In the genomic region with DNA sequence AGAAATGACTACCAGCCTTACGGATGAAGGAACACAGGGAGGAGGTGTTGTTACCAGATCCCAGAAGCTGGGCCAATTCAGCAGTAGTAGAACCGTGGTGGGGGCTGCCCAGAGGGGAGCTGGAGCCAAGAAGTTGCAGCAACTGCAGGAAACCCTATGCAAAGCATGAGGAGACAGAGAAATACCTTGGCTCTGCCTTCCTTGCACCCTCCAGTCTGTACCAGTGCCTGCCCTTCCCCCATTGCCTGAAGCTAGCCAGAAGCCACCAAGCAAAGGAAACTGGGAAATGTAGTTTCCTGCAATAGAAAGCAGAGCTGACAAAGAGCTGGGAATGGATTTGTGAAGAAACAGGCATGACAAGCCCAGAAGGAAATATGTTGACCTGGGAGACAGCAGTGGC, we compare ENCODE assay signal across 13 cellular contexts.
DNase-seq lines count a peak whose midpoint lies in the region; ATAC-seq and TF ChIP-seq lines count a peak whose summit lies in the region.
"Had no signal": no experiment of that assay in that cellular context is flagged by ENCODE, and none has a peak within 500 bp of the region (broad histone marks: within the 10 kb centered on the region; RNA-seq: fewer than 3 reads in every experiment).

No MANE protein-coding gene starts in this region.

- H3K27me3 Mint-ChIP-seq in activated naive CD8-positive, alpha-beta T cell treated with anti-CD3 and anti-CD28 coated beads for 36 hours, result no peaks in the 10 kb centered on the region

- H3K36me3 Mint-ChIP-seq in activated naive CD8-positive, alpha-beta T cell treated with anti-CD3 and anti-CD28 coated beads for 36 hours, result no peaks in the 10 kb centered on the region

- no peaks in the 10 kb centered on the region for H3K9me3 Mint-ChIP-seq in activated naive CD8-positive, alpha-beta T cell treated with anti-CD3 and anti-CD28 coated beads for 36 hours

- intact Hi-C loops in left ventricle myocardium superior (cut with micrococcal nuclease) (no loop called here), OCI-LY7 (cut with micrococcal nuclease; ENCODE audit: unreplicated experiment) (no loop called here), gastrocnemius medialis (cut with DNase I; ENCODE audit: low total_unique reads) (loop anchor here (5.0 kb wide), 1 partner anchor 221 kb away; a partner anchor contains a TSS)

- no TSS peak for BruUV-seq in OCI-LY7 (replicated peaks; lab: Mats Ljungman, UMichigan)

- POLR2A ChIA-PET in OCI-LY7 (lab: Charles Lee), result no interaction called here

- H3K27me3 ChIP-seq in cardiac muscle cell, result no peaks in the 10 kb centered on the region
- H3K27me3 ChIP-seq in gastrocnemius medialis, result no peaks in the 10 kb centered on the region
- peaks cover 5% of the 10 kb centered on the region for H3K27me3 ChIP-seq in osteoblast (ENCODE audit: insufficient read depth, low read length)
- H3K27me3 ChIP-seq: thyroid gland had no signal

- H3K4me3 Mint-ChIP-seq in activated naive CD8-positive, alpha-beta T cell treated with anti-CD3 and anti-CD28 coated beads for 36 hours, result no peak overlapping the region

- H3K36me3 ChIP-seq in cardiac muscle cell, result no peaks in the 10 kb centered on the region
- no peaks in the 10 kb centered on the region for H3K36me3 ChIP-seq in OCI-LY7 (ENCODE audit: insufficient read depth, low read length)
- no peaks in the 10 kb centered on the region for H3K36me3 ChIP-seq in gastrocnemius medialis
- no peaks in the 10 kb centered on the region for H3K36me3 ChIP-seq in osteoblast (ENCODE audit: insufficient read depth, low read length)
- H3K36me3 ChIP-seq: thyroid gland had no signal

- no peak for TF ChIP-seq POLR2A in gastrocnemius medialis (IDR thresholded peaks at IDR 0.05)

- H3K27ac ChIP-seq in cardiac muscle cell, result no peak overlapping the region
- no peak overlapping the region for H3K27ac ChIP-seq in OCI-LY7 (ENCODE audit: low read depth, low read length, poor library complexity, severe bottlenecking)
- peak overlapping the region; percentile 56 to 73 (median 62) for H3K27ac ChIP-seq in gastrocnemius medialis
- H3K27ac ChIP-seq in osteoblast (ENCODE audit: low read depth, low read length), result no peak overlapping the region
- H3K27ac ChIP-seq: thyroid gland had no signal

- H3K79me2 ChIP-seq in OCI-LY7 (ENCODE audit: insufficient read depth, low read depth, low read length), result no peaks in the 10 kb centered on the region
- H3K79me2 ChIP-seq in osteoblast (ENCODE audit: insufficient read depth, low read length), result no peaks in the 10 kb centered on the region

- H3K4me2 ChIP-seq in OCI-LY7 (ENCODE audit: low read length) (0 out of 2 replicates have a peak overlapping the region, but pooled peaks have one; percentile 16), osteoblast (ENCODE audit: insufficient read depth, low read length) (no peak overlapping the region)

- CTCF ChIA-PET in OCI-LY7 (lab: Charles Lee; ENCODE audit: unreplicated experiment), result no interaction called here

- H3K9me3 ChIP-seq in cardiac muscle cell (ENCODE audit: low read depth), result no peaks in the 10 kb centered on the region
- H3K9me3 ChIP-seq in OCI-LY7 (ENCODE audit: low read length), result no peaks in the 10 kb centered on the region
- H3K9me3 ChIP-seq in gastrocnemius medialis, result no peaks in the 10 kb centered on the region
- H3K9me3 ChIP-seq in osteoblast (ENCODE audit: low read depth, low read length), result no peaks in the 10 kb centered on the region
- H3K9me3 ChIP-seq: mucosa of descending colon, thyroid gland had no signal

- DNase-seq in cardiac muscle cell (ENCODE audit: low read depth in 1 of 2, low spot score in 1 of 2) (peak; percentile 32 to 72), left ventricle myocardium superior (no peak), OCI-LY7 (ENCODE audit: low spot score) (no peak), iPS DF 19.7 (ENCODE audit: low read depth, low spot score) (peak; percentile 15), gastrocnemius medialis (peak; percentile 47 to 83), AG08395 (ENCODE audit: low spot score) (no peak), osteoblast (ENCODE audit: insufficient read length, low spot score, missing footprints) (no peak)
- no peak for DNase-seq in activated naive CD8-positive, alpha-beta T cell treated with anti-CD3 and anti-CD28 coated beads for 36 hours
- DNase-seq: activated gamma-delta T cell; mucosa of descending colon; NCI-H82; stimulated activated CD4-positive, alpha-beta T cell treated with anti-CD3 and anti-CD28 coated beads, Interleukin-1b, Interleukin-23, amount 100 ng/mL, for 48 hours; thyroid gland had no signal

- no peak overlapping the region for H3K27ac Mint-ChIP-seq in activated naive CD8-positive, alpha-beta T cell treated with anti-CD3 and anti-CD28 coated beads for 36 hours

- no peak overlapping the region for H2AFZ ChIP-seq in OCI-LY7 (ENCODE audit: low read length)
- H2AFZ ChIP-seq in osteoblast (ENCODE audit: low read length), result no peak overlapping the region

- in situ Hi-C loops in gastrocnemius medialis (cut with MboI; ENCODE audit: low sequenced_read_pairs in 4 of 4), result no loop called here

- no peaks in the 10 kb centered on the region for H4K20me1 ChIP-seq in OCI-LY7 (ENCODE audit: insufficient read depth, low read length)
- no peaks in the 10 kb centered on the region for H4K20me1 ChIP-seq in osteoblast (ENCODE audit: insufficient read depth, low read length)

- no peaks in the 10 kb centered on the region for H3K9me2 ChIP-seq in OCI-LY7 (ENCODE audit: insufficient read depth, low read length)

- ATAC-seq in left ventricle myocardium superior (no peak), gastrocnemius medialis (peak; percentile 96 to 98)
- ATAC-seq: mucosa of descending colon had no signal

- H3K4me1 Mint-ChIP-seq in activated naive CD8-positive, alpha-beta T cell treated with anti-CD3 and anti-CD28 coated beads for 36 hours, result no peaks in the 10 kb centered on the region

- TF ChIP-seq CTCF in cardiac muscle cell (IDR thresholded peaks at IDR 0.05; ENCODE audit: low read depth, low read length) (no peak), OCI-LY7 (conservative IDR thresholded peaks at IDR 0.05; ENCODE audit: low read length) (no peak), gastrocnemius medialis (IDR thresholded peaks at IDR 0.05 in 4 of 5, conservative IDR thresholded peaks at IDR 0.05 in 1 of 5) (no peak), osteoblast (IDR thresholded peaks at IDR 0.05; ENCODE audit: extremely low read depth, low read depth, low read length) (no peak)

- no peak overlapping the region for H3K4me3 ChIP-seq in cardiac muscle cell
- H3K4me3 ChIP-seq in OCI-LY7 (ENCODE audit: low read depth, low read length, poor library complexity, severe bottlenecking), result no peak overlapping the region
- H3K4me3 ChIP-seq in gastrocnemius medialis, result no peak overlapping the region
- no peak overlapping the region for H3K4me3 ChIP-seq in osteoblast (ENCODE audit: insufficient read depth, low read length)
- H3K4me3 ChIP-seq: mucosa of descending colon, thyroid gland had no signal

- no peaks in the 10 kb centered on the region for H3K4me1 ChIP-seq in cardiac muscle cell (ENCODE audit: low read depth)
- H3K4me1 ChIP-seq in OCI-LY7 (ENCODE audit: insufficient read depth, low read length, poor library complexity, severe bottlenecking), result no peaks in the 10 kb centered on the region
- H3K4me1 ChIP-seq in gastrocnemius medialis, result no peaks in the 10 kb centered on the region
- no peaks in the 10 kb centered on the region for H3K4me1 ChIP-seq in osteoblast (ENCODE audit: insufficient read depth, low read length)
- H3K4me1 ChIP-seq: thyroid gland had no signal

Comparison
In these comparisons a context has a peak if more than half of its experiments do, and no peak if none do; other contexts are left out.
1. DNase-seq: peak in cardiac muscle cell (2 of 2), iPS DF 19.7 (single experiment) and gastrocnemius medialis (2 of 2); none in left ventricle myocardium superior (single experiment), OCI-LY7 (single experiment), AG08395 (single experiment), activated naive CD8-positive, alpha-beta T cell treated with anti-CD3 and anti-CD28 coated beads for 36 hours (single experiment) and osteoblast (single experiment).
2. H3K27ac ChIP-seq: peak in gastrocnemius medialis (4 of 4); none in cardiac muscle cell (single experiment), OCI-LY7 (single experiment) and osteoblast (single experiment).